Comparison of ENCODE assay signal across 1 cellular context in genomic region chr14:52086755-52087154, GRCh38.
TF ChIP-seq lines count a peak whose summit lies in the region.

No MANE protein-coding gene starts in this region.

TF ChIP-seq in SK-N-SH, 30 proteins besides CTCF, POLR2A, EP300 and RAD21 (continued from another document):
- no peak for TF ChIP-seq PBX3 (IDR thresholded peaks at IDR 0.05)
- no peak for TF ChIP-seq RFX5 (IDR thresholded peaks at IDR 0.05; ENCODE audit: low read length)
- TF ChIP-seq GATA2 (CRISPR knock-in tag; IDR thresholded peaks at IDR 0.05) = no peak
- no peak for TF ChIP-seq SMC3 (IDR thresholded peaks at IDR 0.05; ENCODE audit: low read depth, low read length)
- no peak for TF ChIP-seq REST (IDR thresholded peaks at IDR 0.05; ENCODE audit: low read depth, low read length)
- TF ChIP-seq POLR2AphosphoS5 (IDR thresholded peaks at IDR 0.05; ENCODE audit: low read depth, low read length) = no peak
- TF ChIP-seq FOXJ3 (CRISPR knock-in tag; IDR thresholded peaks at IDR 0.05) = no peak
- no peak for TF ChIP-seq TAF1 (IDR thresholded peaks at IDR 0.05; ENCODE audit: borderline replicate concordance, low read depth, low read length)
- no peak for TF ChIP-seq NRF1 (IDR thresholded peaks at IDR 0.05; ENCODE audit: low read depth, low read length)
- TF ChIP-seq USF1 (IDR thresholded peaks at IDR 0.05; ENCODE audit: borderline replicate concordance, low read depth) = no peak
- TF ChIP-seq MAX (IDR thresholded peaks at IDR 0.05; ENCODE audit: low read depth) = no peak
- TF ChIP-seq JUND (IDR thresholded peaks at IDR 0.05) = no peak
